ENCODE assay signal across 1 cellular context in the genomic region with DNA sequence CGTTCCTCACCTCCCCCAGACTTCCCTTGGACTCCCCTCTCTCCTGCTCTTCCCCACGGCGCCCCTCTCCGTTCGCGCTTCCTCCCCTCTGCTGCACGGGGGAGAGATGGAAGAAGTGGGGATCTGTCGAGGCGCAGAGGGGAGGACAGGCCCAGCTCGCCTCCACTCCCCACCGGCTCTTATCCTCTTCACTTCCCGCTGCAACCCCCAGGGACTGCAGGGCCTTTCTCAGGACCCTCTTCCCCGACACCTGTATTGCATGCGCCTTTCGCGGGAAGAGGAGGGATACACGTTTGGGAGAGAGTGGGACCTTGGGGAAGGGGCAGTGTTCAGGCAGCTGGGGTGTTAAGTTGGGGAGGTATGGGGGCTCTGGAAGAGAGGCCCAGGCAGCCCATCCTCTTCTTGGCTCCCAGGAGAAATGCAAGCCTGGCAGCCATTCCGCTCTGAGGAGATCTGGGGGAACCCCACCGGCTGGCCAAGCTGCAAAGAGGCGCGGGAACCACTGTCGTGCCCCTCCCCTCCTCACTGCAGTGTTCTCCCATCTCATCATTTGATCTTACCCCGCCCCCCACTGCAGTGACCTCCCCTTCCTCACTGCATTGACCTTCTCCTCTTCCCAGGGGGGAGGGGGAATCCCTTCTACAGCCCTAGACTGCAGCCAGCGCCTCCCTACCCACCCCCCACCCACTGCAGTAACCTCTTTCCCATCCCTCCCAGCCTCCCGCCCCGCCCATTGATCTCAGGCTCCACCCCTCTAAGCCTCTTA.
TF ChIP-seq lines count a peak whose summit lies in the region.

No MANE protein-coding gene starts in this region.

TF ChIP-seq in A549, 52 proteins besides CTCF, POLR2A, EP300 and RAD21 (continued from another document):
- TF ChIP-seq, protein P1, sequence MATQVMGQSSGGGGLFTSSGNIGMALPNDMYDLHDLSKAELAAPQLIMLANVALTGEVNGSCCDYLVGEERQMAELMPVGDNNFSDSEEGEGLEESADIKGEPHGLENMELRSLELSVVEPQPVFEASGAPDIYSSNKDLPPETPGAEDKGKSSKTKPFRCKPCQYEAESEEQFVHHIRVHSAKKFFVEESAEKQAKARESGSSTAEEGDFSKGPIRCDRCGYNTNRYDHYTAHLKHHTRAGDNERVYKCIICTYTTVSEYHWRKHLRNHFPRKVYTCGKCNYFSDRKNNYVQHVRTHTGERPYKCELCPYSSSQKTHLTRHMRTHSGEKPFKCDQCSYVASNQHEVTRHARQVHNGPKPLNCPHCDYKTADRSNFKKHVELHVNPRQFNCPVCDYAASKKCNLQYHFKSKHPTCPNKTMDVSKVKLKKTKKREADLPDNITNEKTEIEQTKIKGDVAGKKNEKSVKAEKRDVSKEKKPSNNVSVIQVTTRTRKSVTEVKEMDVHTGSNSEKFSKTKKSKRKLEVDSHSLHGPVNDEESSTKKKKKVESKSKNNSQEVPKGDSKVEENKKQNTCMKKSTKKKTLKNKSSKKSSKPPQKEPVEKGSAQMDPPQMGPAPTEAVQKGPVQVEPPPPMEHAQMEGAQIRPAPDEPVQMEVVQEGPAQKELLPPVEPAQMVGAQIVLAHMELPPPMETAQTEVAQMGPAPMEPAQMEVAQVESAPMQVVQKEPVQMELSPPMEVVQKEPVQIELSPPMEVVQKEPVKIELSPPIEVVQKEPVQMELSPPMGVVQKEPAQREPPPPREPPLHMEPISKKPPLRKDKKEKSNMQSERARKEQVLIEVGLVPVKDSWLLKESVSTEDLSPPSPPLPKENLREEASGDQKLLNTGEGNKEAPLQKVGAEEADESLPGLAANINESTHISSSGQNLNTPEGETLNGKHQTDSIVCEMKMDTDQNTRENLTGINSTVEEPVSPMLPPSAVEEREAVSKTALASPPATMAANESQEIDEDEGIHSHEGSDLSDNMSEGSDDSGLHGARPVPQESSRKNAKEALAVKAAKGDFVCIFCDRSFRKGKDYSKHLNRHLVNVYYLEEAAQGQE (IDR thresholded peaks at IDR 0.05) = no peak
- TF ChIP-seq JUN (IDR thresholded peaks at IDR 0.05) = no peak
- TF ChIP-seq ZFP36 (IDR thresholded peaks at IDR 0.05; ENCODE audit: borderline replicate concordance, partially characterized antibody) = no peak
- TF ChIP-seq CBX2 (IDR thresholded peaks at IDR 0.05; ENCODE audit: borderline replicate concordance, low read depth) = no peak
- TF ChIP-seq CHD2 (IDR thresholded peaks at IDR 0.05; ENCODE audit: low read length, partially characterized antibody) = no peak
